In the genomic region with DNA sequence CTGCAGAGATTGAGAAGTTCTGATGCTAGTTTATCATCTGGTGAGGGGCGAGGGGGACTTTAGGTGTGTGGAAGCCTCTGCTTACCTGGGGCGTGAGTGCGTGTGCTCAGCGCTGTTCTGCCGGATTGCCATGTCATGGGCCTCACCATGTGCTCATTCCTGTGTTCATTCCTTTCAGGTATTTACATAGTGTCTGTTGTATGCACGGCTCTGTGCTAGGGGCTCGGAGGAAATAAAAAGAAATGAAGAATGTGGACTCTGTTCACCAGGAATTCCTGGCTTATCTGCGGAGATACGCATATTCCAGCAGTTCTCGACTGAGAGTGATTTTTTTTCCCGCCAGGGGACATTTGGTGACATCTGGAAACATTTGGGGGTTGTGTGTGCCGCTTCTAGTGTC, we compare ENCODE assay signal across 12 cellular contexts.
A peak's percentile ranks its signal among the peaks of the same experiment; 100 is the strongest.
DNase-seq lines count a peak whose midpoint lies in the region; ATAC-seq and TF ChIP-seq lines count a peak whose summit lies in the region.
"Had no signal": no experiment of that assay in that cellular context is flagged by ENCODE, and none has a peak within 500 bp of the region (broad histone marks: within the 10 kb centered on the region; RNA-seq: fewer than 3 reads in every experiment).

No MANE protein-coding gene starts in this region.

- BruUV-seq in Calu3 (replicated peaks; lab: Mats Ljungman, UMichigan): no TSS peak

- CTCF ChIA-PET in Calu3 (lab: Charles Lee): no interaction called here

- no peak for TF ChIP-seq CTCF in Calu3 (IDR thresholded peaks at IDR 0.05; ENCODE audit: unreplicated experiment)
- no peak for TF ChIP-seq CTCF in progenitor cell of endocrine pancreas (IDR thresholded peaks at IDR 0.05; ENCODE audit: unreplicated experiment)

- ATAC-seq in right cardiac atrium: peak; percentile 5 to 7
- no peak for ATAC-seq in GM21529 (IDR thresholded peaks at IDR 0.05; ENCODE audit: unreplicated experiment)
- ATAC-seq in esophagus mucosa: no peak

- no peak for DNase-seq in Calu3
- DNase-seq in SK-N-MC (ENCODE audit: low read depth, low spot score): peak; percentile 18
- DNase-seq in right cardiac atrium: no peak
- DNase-seq in progenitor cell of endocrine pancreas (ENCODE audit: low spot score, unreplicated experiment): no peak
- DNase-seq in caudate nucleus (lab: John Stamatoyannopoulos, UW): no peak
- DNase-seq: activated CD4-positive, alpha-beta T cell treated with anti-CD3 and anti-CD28 coated beads, Interleukin-2, amount 50 U/mL, for 1 hour; activated naive CD8-positive, alpha-beta T cell treated with anti-CD3 and anti-CD28 coated beads, Interleukin-2, amount 10 ng/mL, durations not matched to agents 7 days and 5 days had no signal

- H3K27ac ChIP-seq in SK-N-MC: peak overlapping the region; percentile 79; the same call in 1 of the 2 replicates
- no peak overlapping the region for H3K27ac ChIP-seq in right cardiac atrium (ENCODE audit: low read length)
- no peak overlapping the region for H3K27ac ChIP-seq in caudate nucleus (ENCODE audit: low read depth, low read length)
- H3K27ac ChIP-seq: cardiac muscle cell had no signal

- peaks cover 28% of the 10 kb centered on the region for H3K4me1 Mint-ChIP-seq in Calu3 (ENCODE audit: low read depth, unreplicated experiment)
- H3K4me1 Mint-ChIP-seq in progenitor cell of endocrine pancreas (ENCODE audit: low read depth): peaks cover 25% of the 10 kb centered on the region

- no peaks in the 10 kb centered on the region for H3K27me3 ChIP-seq in right cardiac atrium (ENCODE audit: control insufficient read depth, insufficient read depth)
- H3K27me3 ChIP-seq: cardiac muscle cell had no signal

- H3K27ac Mint-ChIP-seq in Calu3 (ENCODE audit: unreplicated experiment) (peak overlapping the region; percentile 54), progenitor cell of endocrine pancreas (peak overlapping the region; percentile 74)
- H3K27ac Mint-ChIP-seq: activated naive CD8-positive, alpha-beta T cell treated with anti-CD3 and anti-CD28 coated beads, Interleukin-2, amount 10 ng/mL, durations not matched to agents 7 days and 5 days; activated T-cell treated with anti-CD3 and anti-CD28 coated beads, Interleukin-2, amount 50 U/mL, for 24 hours had no signal

- H3K4me3 ChIP-seq in SK-N-MC (peak overlapping the region; percentile 69), right cardiac atrium (ENCODE audit: low read length) (no peak overlapping the region)
- H3K4me3 ChIP-seq: cardiac muscle cell had no signal

- intact Hi-C loops in Calu3 (cut with micrococcal nuclease; ENCODE audit: unreplicated experiment) (no loop called here), right cardiac atrium (cut with DNase I) (no loop called here)

- H3K9ac ChIP-seq in SK-N-MC (ENCODE audit: insufficient read length): no peak overlapping the region

- 42% methylated on average over 12 of the region's 12 CpGs for WGBS in right cardiac atrium

- H3K36me3 Mint-ChIP-seq in Calu3 (ENCODE audit: insufficient read depth, unreplicated experiment) (no peaks in the 10 kb centered on the region), progenitor cell of endocrine pancreas (ENCODE audit: insufficient read depth) (no peaks in the 10 kb centered on the region)
- H3K36me3 Mint-ChIP-seq: activated naive CD8-positive, alpha-beta T cell treated with anti-CD3 and anti-CD28 coated beads, Interleukin-2, amount 10 ng/mL, durations not matched to agents 7 days and 5 days had no signal

- H3K27me3 Mint-ChIP-seq in Calu3 (ENCODE audit: unreplicated experiment) (peaks cover 99% of the 10 kb centered on the region), progenitor cell of endocrine pancreas (peaks cover 9% of the 10 kb centered on the region)
- H3K27me3 Mint-ChIP-seq: activated T-cell treated with anti-CD3 and anti-CD28 coated beads, Interleukin-2, amount 50 U/mL, for 24 hours; naive thymus-derived CD4-positive, alpha-beta T cell had no signal

- no peaks in the 10 kb centered on the region for H3K36me3 ChIP-seq in SK-N-MC (ENCODE audit: insufficient read depth, low read length)
- H3K36me3 ChIP-seq: cardiac muscle cell had no signal

- peaks cover 22% of the 10 kb centered on the region for H3K4me1 ChIP-seq in right cardiac atrium (ENCODE audit: control insufficient read depth, insufficient read depth, low read length)

- H3K9me3 ChIP-seq in SK-N-MC (ENCODE audit: low read depth, low read length) (no peaks in the 10 kb centered on the region), right cardiac atrium (ENCODE audit: control insufficient read depth, low read length) (no peaks in the 10 kb centered on the region)

- no peaks in the 10 kb centered on the region for H3K9me3 Mint-ChIP-seq in Calu3 (ENCODE audit: low read depth, unreplicated experiment)
- no peaks in the 10 kb centered on the region for H3K9me3 Mint-ChIP-seq in progenitor cell of endocrine pancreas (ENCODE audit: low read depth)
- H3K9me3 Mint-ChIP-seq: activated T-cell treated with anti-CD3 and anti-CD28 coated beads, Interleukin-2, amount 50 U/mL, for 24 hours had no signal

- H3K4me3 Mint-ChIP-seq in Calu3 (ENCODE audit: low read depth, unreplicated experiment): no peak overlapping the region
- H3K4me3 Mint-ChIP-seq in progenitor cell of endocrine pancreas (ENCODE audit: low read depth): no peak overlapping the region
- H3K4me3 Mint-ChIP-seq: activated naive CD8-positive, alpha-beta T cell treated with anti-CD3 and anti-CD28 coated beads, Interleukin-2, amount 10 ng/mL, durations not matched to agents 7 days and 5 days; activated T-cell treated with anti-CD3 and anti-CD28 coated beads, Interleukin-2, amount 50 U/mL, for 24 hours had no signal

Comparison
In these comparisons a context has a peak if more than half of its experiments do, and no peak if none do; other contexts are left out.
1. ATAC-seq: peak in right cardiac atrium (2 of 2); none in GM21529 (single experiment) and esophagus mucosa (single experiment).